In genomic region chr9:85430659-85431370, GRCh38 we compare ENCODE assay signal across 16 cellular contexts.
A peak's percentile ranks its signal among the peaks of the same experiment; 100 is the strongest.
DNase-seq lines count a peak whose midpoint lies in the region; ATAC-seq and TF ChIP-seq lines count a peak whose summit lies in the region.
"Had no signal": no experiment of that assay in that cellular context is flagged by ENCODE, and none has a peak within 500 bp of the region (broad histone marks: within the 10 kb centered on the region; RNA-seq: fewer than 3 reads in every experiment).

No MANE protein-coding gene starts in this region.

- H3K27me3 Mint-ChIP-seq in nephron progenitor cell (ENCODE audit: low read depth, poor library complexity) = peaks cover 3% of the 10 kb centered on the region

- no peak overlapping the region for H3K4me2 ChIP-seq in mesendoderm (ENCODE audit: low read length)

- DNase-seq in left ventricle myocardium superior (no peak), Right ventricle myocardium superior (no peak), mesendoderm (peak; percentile 27), GM03348 (ENCODE audit: low spot score) (no peak), AML-193 (lab: John Stamatoyannopoulos, UW) (no peak), nephron progenitor cell (no peak)
- DNase-seq: activated CD8-positive, alpha-beta T cell treated with anti-CD3 and anti-CD28 coated beads for 36 hours; left colon; naive B cell; NCI-H446 treated with DMSO at 0.1 percent for 48 hours; right lobe of liver; transverse colon had no signal

- no peaks in the 10 kb centered on the region for H3K27me3 ChIP-seq in mesendoderm (ENCODE audit: insufficient read depth, low read length, poor library complexity)
- H3K27me3 ChIP-seq: right lobe of liver had no signal

- H3K4me3 Mint-ChIP-seq in nephron progenitor cell = no peak overlapping the region
- H3K4me3 Mint-ChIP-seq: activated CD8-positive, alpha-beta T cell treated with anti-CD3 and anti-CD28 coated beads for 36 hours; activated T-helper 1 cell treated with anti-CD3 and anti-CD28 coated beads, Interleukin-12 subunit alpha, Interleukin-12 subunit beta, Interleukin-2, Interleukin-4 antibody, amounts not matched to agents 30 ng/mL and 10 ng/mL and 1 ng/mL, durations not matched to agents 14 hours and 24 hours and 36 hours; naive B cell had no signal

- H2BK15ac ChIP-seq in mesendoderm (replicated peaks; ENCODE audit: low read depth) = no peak overlapping the region

- peak overlapping the region; percentile 82 for H3K27ac ChIP-seq in angular gyrus (ENCODE audit: low read depth, low read length)
- no peak overlapping the region for H3K27ac ChIP-seq in mesendoderm (ENCODE audit: low read depth, low read length)
- H3K27ac ChIP-seq: right lobe of liver, transverse colon had no signal

- H3K4me3 ChIP-seq in mesendoderm (ENCODE audit: low read length) = no peak overlapping the region
- H3K4me3 ChIP-seq: right lobe of liver, transverse colon had no signal

- no peak overlapping the region for H3K23ac ChIP-seq in mesendoderm (ENCODE audit: low read length)

- H4K8ac ChIP-seq in mesendoderm (ENCODE audit: low read depth, low read length) = no peak overlapping the region

- H2BK120ac ChIP-seq in mesendoderm (ENCODE audit: low read depth, low read length) = no peak overlapping the region

- no peak overlapping the region for H3K4ac ChIP-seq in mesendoderm (ENCODE audit: low read depth, low read length)

- H3K4me1 Mint-ChIP-seq in nephron progenitor cell = peaks cover 64% of the 10 kb centered on the region

- H3K9me3 Mint-ChIP-seq in nephron progenitor cell = peaks cover 36% of the 10 kb centered on the region
- H3K9me3 Mint-ChIP-seq: activated CD8-positive, alpha-beta T cell treated with anti-CD3 and anti-CD28 coated beads for 36 hours; activated T-helper 1 cell treated with anti-CD3 and anti-CD28 coated beads, Interleukin-12 subunit alpha, Interleukin-12 subunit beta, Interleukin-2, Interleukin-4 antibody, amounts not matched to agents 30 ng/mL and 10 ng/mL and 1 ng/mL, durations not matched to agents 14 hours and 24 hours and 36 hours had no signal

- H3K56ac ChIP-seq in mesendoderm (ENCODE audit: low read length) = no peak overlapping the region

- no peaks in the 10 kb centered on the region for H3K36me3 ChIP-seq in mesendoderm (ENCODE audit: control insufficient read depth, insufficient read depth, low read length)
- H3K36me3 ChIP-seq: right lobe of liver, transverse colon had no signal

- H2BK5ac ChIP-seq in mesendoderm (ENCODE audit: low read length) = peak overlapping the region; percentile 5

- peaks cover 7% of the 10 kb centered on the region for H3K4me1 ChIP-seq in mesendoderm (ENCODE audit: control insufficient read depth, low read depth, low read length)
- H3K4me1 ChIP-seq: right lobe of liver had no signal

- no peak overlapping the region for H3K27ac Mint-ChIP-seq in nephron progenitor cell
- H3K27ac Mint-ChIP-seq: activated CD8-positive, alpha-beta T cell treated with anti-CD3 and anti-CD28 coated beads for 36 hours; activated T-helper 1 cell treated with anti-CD3 and anti-CD28 coated beads, Interleukin-12 subunit alpha, Interleukin-12 subunit beta, Interleukin-2, Interleukin-4 antibody, amounts not matched to agents 30 ng/mL and 10 ng/mL and 1 ng/mL, durations not matched to agents 14 hours and 24 hours and 36 hours; naive B cell had no signal

- no peaks in the 10 kb centered on the region for H3K79me2 ChIP-seq in mesendoderm (ENCODE audit: control insufficient read depth, insufficient read depth, low read length)

- no peak overlapping the region for H4K5ac ChIP-seq in mesendoderm (ENCODE audit: low read length)

- intact Hi-C loops in left ventricle myocardium superior (cut with micrococcal nuclease) = no loop called here
- intact Hi-C loops in Right ventricle myocardium superior (cut with DNase I) = no loop called here

- ATAC-seq in left ventricle myocardium superior (peak; percentile 30), Right ventricle myocardium superior (ENCODE audit: poor library complexity) (no peak), GM21825 (IDR thresholded peaks at IDR 0.05; ENCODE audit: unreplicated experiment) (no peak)
- ATAC-seq: activated CD8-positive, alpha-beta T cell treated with anti-CD3 and anti-CD28 coated beads for 36 hours; HepG2 had no signal

- peaks cover 20% of the 10 kb centered on the region for H3K36me3 Mint-ChIP-seq in nephron progenitor cell (ENCODE audit: low read depth)
- H3K36me3 Mint-ChIP-seq: naive B cell had no signal

- H3K79me1 ChIP-seq in mesendoderm (ENCODE audit: low read length) = no peaks in the 10 kb centered on the region

- WGBS in mesendoderm (ENCODE audit: extremely low coverage, insufficient coverage, low lambda C conversion rate) = no CpG with 5 or more reads among the region's 19 CpGs

- TF ChIP-seq CTCF in nephron progenitor cell (IDR thresholded peaks at IDR 0.05) = no peak

- no peak overlapping the region for H3K9ac ChIP-seq in mesendoderm (ENCODE audit: low read length)

- no peak overlapping the region for H2AK5ac ChIP-seq in mesendoderm (ENCODE audit: low read length)

- no peak overlapping the region for H3K18ac ChIP-seq in mesendoderm (ENCODE audit: low read length)
